Comparison of ENCODE assay signal across 14 cellular contexts in genomic region chr14:64566651-64567122, GRCh38. TPM values are rescaled to one million over a fixed set of nuclear protein-coding genes. Genes with fewer than 3 reads are reported as not detected.
DNase-seq lines count a peak whose midpoint lies in the region; ATAC-seq and TF ChIP-seq lines count a peak whose summit lies in the region.
"Had no signal": no experiment of that assay in that cellular context is flagged by ENCODE, and none has a peak within 500 bp of the region (broad histone marks: within the 10 kb centered on the region; RNA-seq: fewer than 3 reads in every experiment).

No MANE protein-coding gene starts in this region.

- DNase-seq in EH (ENCODE audit: low read depth): peak; percentile 44
- peak; percentile 73 for DNase-seq in islet precursor cell
- no peak for DNase-seq in sigmoid colon
- DNase-seq in activated CD8-positive, alpha-beta memory T cell treated with anti-CD3 and anti-CD28 coated beads, Interleukin-2, amount 50 U/mL, for 4 hours: no peak
- DNase-seq in activated CD8-positive, alpha-beta memory T cell treated with anti-CD3 and anti-CD28 coated beads, Interleukin-2, amount 50 U/mL, for 48 hours: no peak
- DNase-seq in NOMO-1 treated with dmso at 0.1 percent for 144 hours (lab: John Stamatoyannopoulos, UW; ENCODE audit: unreplicated experiment): no peak
- DNase-seq: activated CD4-positive, CD25-positive, alpha-beta regulatory T cell; NCI-H1048 had no signal

- WGBS in sigmoid colon, 2 donors: 82 to 93% methylated on average over 5 of the region's 5 CpGs

- no peaks in the 10 kb centered on the region for H3K9me3 ChIP-seq in sigmoid colon
- H3K9me3 ChIP-seq: SJSA1, vagina had no signal

- peaks cover 0 to 49% (median 42%) of the 10 kb centered on the region in 4 donors for H3K4me1 ChIP-seq in sigmoid colon

- H3K4me3 ChIP-seq in sigmoid colon: no peak overlapping the region
- H3K4me3 ChIP-seq: SJSA1, vagina had no signal

- TF ChIP-seq EP300 in sigmoid colon (IDR thresholded peaks at IDR 0.05): no peak

- no peaks in the 10 kb centered on the region for H3K36me3 ChIP-seq in sigmoid colon
- H3K36me3 ChIP-seq: SJSA1, vagina had no signal

- intact Hi-C loops in sigmoid colon (cut with DNase I): loop anchor here (5.0 kb wide), 1 partner anchor 46 kb away; no protein-coding TSS in a partner anchor

- TF ChIP-seq POLR2A in sigmoid colon (IDR thresholded peaks at IDR 0.05): no peak

- H3K27ac ChIP-seq in angular gyrus (ENCODE audit: low read depth, low read length): peak overlapping the region; percentile 76
- H3K27ac ChIP-seq in sigmoid colon: peak overlapping the region; percentile 70 to 84 (median 81)
- H3K27ac ChIP-seq: SJSA1, vagina had no signal

- TF ChIP-seq CTCF in sigmoid colon (IDR thresholded peaks at IDR 0.05): no peak

- H3K27me3 ChIP-seq in sigmoid colon: no peaks in the 10 kb centered on the region
- H3K27me3 ChIP-seq: SJSA1, vagina had no signal

- ATAC-seq in GM21786 (IDR thresholded peaks at IDR 0.05; ENCODE audit: unreplicated experiment): no peak
- ATAC-seq: activated T-helper 17 cell treated with anti-CD3 and anti-CD28 coated beads, Interleukin-2, amount 50 U/mL, for 72 hours had no signal

RNA-seq across cellular contexts. Expression of gene PPP1R36, which starts 16.9 kb away (rescaled TPM):
- total RNA-seq in sigmoid colon: 1 to 10 TPM in 2 of 4 donors, not detected in 2; 1.1 to 2.2 TPM
- 1 to 10 TPM; 2.3 to 8.6 (median 8.4) TPM for polyA plus RNA-seq in sigmoid colon
- total RNA-seq: activated T-helper 17 cell treated with anti-CD3 and anti-CD28 coated beads, Interleukin-2, amount 50 U/mL, for 72 hours; B cell; vagina had no signal

RNA-seq across cellular contexts. Expression of gene HSPA2, which starts 26.1 kb away (rescaled TPM):
- total RNA-seq in sigmoid colon: 100 to 1,000 TPM in 2 of 4 donors, 10 to 100 TPM in 2; 80.3 to 172 (median 102) TPM
- 10 to 100 TPM; 28.7 to 37.2 (median 34.3) TPM for polyA plus RNA-seq in sigmoid colon

Comparison
In these comparisons a context has a peak if more than half of its experiments do, and no peak if none do; other contexts are left out.
1. DNase-seq: peak in EH (single experiment) and islet precursor cell (single experiment); none in sigmoid colon (single experiment), activated CD8-positive, alpha-beta memory T cell treated with anti-CD3 and anti-CD28 coated beads, Interleukin-2, amount 50 U/mL, for 4 hours (single experiment), activated CD8-positive, alpha-beta memory T cell treated with anti-CD3 and anti-CD28 coated beads, Interleukin-2, amount 50 U/mL, for 48 hours (single experiment) and NOMO-1 treated with dmso at 0.1 percent for 144 hours (single experiment).